1 cellular context compared by ENCODE assay signal in genomic region chr11:128905345-128906184, GRCh38.
TF ChIP-seq lines count a peak whose summit lies in the region.

No MANE protein-coding gene starts in this region.

TF ChIP-seq in HEK293, 187 proteins besides CTCF, POLR2A, EP300 and RAD21 (continued from another document):
- no peak for TF ChIP-seq ATF2 (tag by site-specific recombination; IDR thresholded peaks at IDR 0.05; ENCODE audit: low read depth)
- TF ChIP-seq ZNF777 (tag by site-specific recombination; IDR thresholded peaks at IDR 0.05; ENCODE audit: borderline replicate concordance), result no peak
- no peak for TF ChIP-seq ZNF24 (tag by site-specific recombination; IDR thresholded peaks at IDR 0.05)
- no peak for TF ChIP-seq ZNF571 (tag by site-specific recombination; IDR thresholded peaks at IDR 0.05)
- 0 out of 2 replicates have a peak, but pooled peaks have one; percentile 4 for TF ChIP-seq ZNF423 (tag by site-specific recombination; IDR thresholded peaks at IDR 0.05)
- TF ChIP-seq ZFHX2 (tag by site-specific recombination; conservative IDR thresholded peaks at IDR 0.05), result peak; percentile 20
- peak; percentile 23; the same call in 1 of the 2 replicates for TF ChIP-seq PRDM10 (tag by site-specific recombination; IDR thresholded peaks at IDR 0.05)
- TF ChIP-seq ZNF645 (tag by site-specific recombination; IDR thresholded peaks at IDR 0.05), result no peak
- no peak for TF ChIP-seq TCF7L2 (IDR thresholded peaks at IDR 0.05; ENCODE audit: borderline replicate concordance, low read depth, low read length)
